Comparison of ENCODE assay signal across 28 cellular contexts in genomic region chr18:6396843-6397242, GRCh38. TPM values are rescaled to one million over a fixed set of nuclear protein-coding genes. Genes with fewer than 3 reads are reported as not detected.
DNase-seq lines count a peak whose midpoint lies in the region; ATAC-seq, FAIRE-seq and TF ChIP-seq lines count a peak whose summit lies in the region.
"Had no signal": no experiment of that assay in that cellular context is flagged by ENCODE, and none has a peak within 500 bp of the region (broad histone marks: within the 10 kb centered on the region; RNA-seq: fewer than 3 reads in every experiment).

No MANE protein-coding gene starts in this region.

- no peak for TF ChIP-seq POLR2A in A549 (IDR thresholded peaks at IDR 0.05; ENCODE audit: low read length)
- no peak for TF ChIP-seq POLR2A in K562 (conservative IDR thresholded peaks at IDR 0.05)

- H3K27ac ChIP-seq in A549, result no peak overlapping the region
- H3K27ac ChIP-seq in OCI-LY1 (ENCODE audit: low read depth, low read length, poor library complexity, severe bottlenecking), result peak overlapping the region; percentile 95
- no peak overlapping the region for H3K27ac ChIP-seq in K562 (ENCODE audit: extremely low read depth, low read depth, low read length)
- H3K27ac ChIP-seq: 22Rv1, BLaER1 had no signal

- ATAC-seq in A549, result no peak
- no peak for ATAC-seq in K562
- ATAC-seq: GM12878 had no signal

- TF ChIP-seq RAD21 in A549 (conservative IDR thresholded peaks at IDR 0.05 in 1 of 2, IDR thresholded peaks at IDR 0.05 in 1 of 2) (no peak), K562 (CRISPR knock-in tag; conservative IDR thresholded peaks at IDR 0.05 in 1 of 2, IDR thresholded peaks at IDR 0.05 in 1 of 2) (no peak)

- no peaks in the 10 kb centered on the region for H3F3A ChIP-seq in OCI-LY1 (ENCODE audit: insufficient read depth, low read length)

- CTCF ChIA-PET in A549 (lab: Yijun Ruan, JAX) (no interaction called here), K562 (lab: Yijun Ruan, JAX; ENCODE audit: low intra/inter-chr PET ratio) (no interaction called here)

- no peaks in the 10 kb centered on the region for H3K27me3 ChIP-seq in OCI-LY1 (ENCODE audit: insufficient read depth, low read length)
- H3K27me3 ChIP-seq in K562 (ENCODE audit: control insufficient read depth in 2 of 2, insufficient read depth in 2 of 2, low read length in 2 of 2), result no peaks in the 10 kb centered on the region
- H3K27me3 ChIP-seq: BE2C, BLaER1 had no signal

- no peaks in the 10 kb centered on the region for H4K20me1 ChIP-seq in OCI-LY1 (ENCODE audit: insufficient read depth, low read length)
- H4K20me1 ChIP-seq in K562 (replicated peaks; ENCODE audit: control insufficient read depth, insufficient read depth, low read length), result no peaks in the 10 kb centered on the region

- DNase-seq in NCI-H510A treated with DMSO at 0.1 percent for 48 hours (lab: John Stamatoyannopoulos, UW), result peak; percentile 51
- no peak for DNase-seq in NCI-H510A (lab: John Stamatoyannopoulos, UW)
- no peak for DNase-seq in A549 (ENCODE audit: low read depth in 1 of 2, low spot score in 1 of 2)
- no peak for DNase-seq in K562 (ENCODE audit: extremely low read depth in 1 of 4, low spot score in 3 of 4)
- no peak for DNase-seq in activated CD4-positive, alpha-beta T cell treated with anti-CD3 and anti-CD28 coated beads, Interleukin-2, amount 50 U/mL, for 4 hours
- DNase-seq in NCI-H128 (lab: John Stamatoyannopoulos, UW; ENCODE audit: unreplicated experiment), result no peak
- DNase-seq: ACHN; BE2C; C1 segment of cervical spinal cord; CD4-positive, alpha-beta memory T cell; CD4-positive, CD25-positive, alpha-beta regulatory T cell; CD8-positive, alpha-beta memory T cell; COR-L47; DMS 273 treated with DMSO at 0.1 percent for 48 hours; DMS153; DMS53; DND-41; EL; GDM1 had no signal

- no peak overlapping the region for H3K4me3 ChIP-seq in A549
- no peak overlapping the region for H3K4me3 ChIP-seq in OCI-LY1 (ENCODE audit: low read depth, low read length, poor library complexity, severe bottlenecking)
- no peak overlapping the region for H3K4me3 ChIP-seq in K562
- H3K4me3 ChIP-seq: BLaER1, GM12878 had no signal

- no peaks in the 10 kb centered on the region for H3K9me1 ChIP-seq in K562 (ENCODE audit: control insufficient read depth, insufficient read depth, low read length)

- H3K4me2 ChIP-seq in A549 (no peak overlapping the region), OCI-LY1 (ENCODE audit: low read length) (no peak overlapping the region; the same call in 1 of the 2 replicates), K562 (ENCODE audit: insufficient read depth, low read length) (no peak overlapping the region)

- no peak overlapping the region for H2AFZ ChIP-seq in OCI-LY1 (ENCODE audit: low read length)
- no peak overlapping the region for H2AFZ ChIP-seq in K562 (ENCODE audit: low read depth, low read length)

- in situ Hi-C loops in K562 (cut with MboI), result no loop called here

- no peaks in the 10 kb centered on the region for H3K9me2 ChIP-seq in OCI-LY1 (ENCODE audit: low read depth, low read length)

- intact Hi-C loops in K562 (cut with micrococcal nuclease), result no loop called here

- TF ChIP-seq EP300 in A549 (IDR thresholded peaks at IDR 0.05) (no peak), K562 (IDR thresholded peaks at IDR 0.05; ENCODE audit: low read length) (no peak)

- FAIRE-seq in A549 (lab: Jason Lieb, UNC) (no peak), K562 (lab: Jason Lieb, UNC) (no peak)
- FAIRE-seq: GM12878, GM12892, GM18507 had no signal

- no peaks in the 10 kb centered on the region for H3K79me2 ChIP-seq in OCI-LY1 (ENCODE audit: insufficient read depth, low read length)
- no peaks in the 10 kb centered on the region for H3K79me2 ChIP-seq in K562 (ENCODE audit: control insufficient read depth, insufficient read depth, low read length)

- TF ChIP-seq CTCF in A549 (IDR thresholded peaks at IDR 0.05), result no peak
- no peak for TF ChIP-seq CTCF in OCI-LY1 (IDR thresholded peaks at IDR 0.05; ENCODE audit: low read length)
- no peak for TF ChIP-seq CTCF in K562 (IDR thresholded peaks at IDR 0.05 in 2 of 3, conservative IDR thresholded peaks at IDR 0.05 in 1 of 3; ENCODE audit: insufficient read depth in 2 of 3, low read depth in 1 of 3, low read length in 3 of 3)

- H3K4me1 ChIP-seq in A549 (no peaks in the 10 kb centered on the region), OCI-LY1 (ENCODE audit: insufficient read depth, low read length, severe bottlenecking) (peaks cover 65% of the 10 kb centered on the region), K562 (replicated peaks in 1 of 2; ENCODE audit: control insufficient read depth in 2 of 2, insufficient read depth in 2 of 2, low read length in 2 of 2) (no peaks in the 10 kb centered on the region)
- H3K4me1 ChIP-seq: BE2C had no signal

- H3K9me3 ChIP-seq in A549 (no peaks in the 10 kb centered on the region), OCI-LY1 (ENCODE audit: low read length) (no peaks in the 10 kb centered on the region), K562 (replicated peaks; ENCODE audit: control insufficient read depth, insufficient read depth, low read depth, low read length) (no peaks in the 10 kb centered on the region; the same call in 1 of the 2 replicates)
- H3K9me3 ChIP-seq: BE2C had no signal

- POLR2A ChIA-PET in A549 (lab: Yijun Ruan, JAX) (no interaction called here), K562 (lab: Yijun Ruan, JAX) (no interaction called here)

- BruUV-seq in K562 (replicated peaks; lab: Mats Ljungman, UMichigan), result no TSS peak

- H3K9ac ChIP-seq in OCI-LY1 (ENCODE audit: low read length), result peak overlapping the region; percentile 17; the same call in 1 of the 2 replicates
- no peak overlapping the region for H3K9ac ChIP-seq in K562 (ENCODE audit: insufficient read depth in 1 of 2, low read depth in 2 of 2, low read length in 2 of 2)
- H3K9ac ChIP-seq: BLaER1 had no signal

- WGBS in A549 (ENCODE audit: missing lambda C conversion rate), result 32% methylated on average over 5 of the region's 5 CpGs
- 0% methylated on average over 5 of the region's 5 CpGs for WGBS in K562 (ENCODE audit: insufficient coverage, low coverage, missing lambda C conversion rate)

- no peaks in the 10 kb centered on the region for H3K36me3 ChIP-seq in OCI-LY1 (ENCODE audit: insufficient read depth, low read length)
- no peaks in the 10 kb centered on the region for H3K36me3 ChIP-seq in K562 (ENCODE audit: control insufficient read depth, insufficient read depth, low read length)
- H3K36me3 ChIP-seq: BE2C, BLaER1 had no signal

TF ChIP-seq in A549, 52 proteins besides CTCF, POLR2A, EP300 and RAD21 (continues in another document):
- no peak for TF ChIP-seq EHF (CRISPR knock-in tag; IDR thresholded peaks at IDR 0.05)

TF ChIP-seq in K562, 482 proteins besides CTCF, POLR2A, EP300 and RAD21:
- TF ChIP-seq MAFG (tag; conservative IDR thresholded peaks at IDR 0.05) (peak; percentile 39; the same call in 1 of the 2 replicates), NFIC (IDR thresholded peaks at IDR 0.05) (no peak), C11orf30 (IDR thresholded peaks at IDR 0.05; ENCODE audit: low read depth) (peak; percentile 48; the same call in 1 of the 2 replicates), ZNF316 (IDR thresholded peaks at IDR 0.05) (peak; percentile 60; the same call in 1 of the 2 replicates)

RNA-seq across cellular contexts. Expression of gene L3MBTL4, which starts 17.9 kb away (rescaled TPM):
- polyA plus RNA-seq in A549 (2011; rRNA removed), result 0.06 TPM in 1 of 2 replicates, not detected in the other
- not detected in 2 replicates for polyA plus RNA-seq in A549 (2012; cell fraction: cytosol; rRNA removed)
- polyA plus RNA-seq in A549 (2012; cell fraction: nucleus; rRNA removed), result not detected in 2 replicates
- 0.03 TPM in 1 of 3 replicates, not detected in the others for polyA plus RNA-seq in A549 (2017; fragmentation: RNase III; extraction: RNeasy Plus Mini Kit Qiagen cat#74134 plus additional on column Dnase treatment)
- not detected in 2 replicates for polyA minus RNA-seq in A549 (2011; rRNA and poly(A)+ RNA removed)
- total RNA-seq in K562 (2011; cell fraction: chromatin; rRNA removed; ENCODE audit: low replicate concordance), result not detected in 2 replicates
- total RNA-seq in K562 (2011; cell fraction: nucleolus; rRNA removed), result not detected in 2 replicates
- total RNA-seq in K562 (2011; cell fraction: nucleoplasm; rRNA removed), result not detected in 2 replicates
- not detected in 2 replicates for total RNA-seq in K562 (2014; rRNA removed)
- not detected in 2 replicates for total RNA-seq in K562 (2014; rRNA removed; fragmentation: Illumina TruSeq; extraction: Trizol)
- not detected in 2 replicates for total RNA-seq in K562 (2015; rRNA removed; fragmentation: Illumina TruSeq; extraction: Trizol)
- not detected in 2 replicates for total RNA-seq in K562 (2021)
- polyA plus RNA-seq in K562 (2011; rRNA removed), result not detected in 2 replicates
- polyA plus RNA-seq in K562 (2011; cell fraction: cytosol; rRNA removed), result not detected in 2 replicates
- not detected in 2 replicates for polyA plus RNA-seq in K562 (2011; cell fraction: nucleus; rRNA removed)
- polyA plus RNA-seq in K562 (2012), result 0.01 TPM in 1 of 2 replicates, not detected in the other
- not detected in 2 replicates for polyA plus RNA-seq in K562 (2014; fragmentation: Illumina TruSeq; extraction: Trizol)
- polyA plus RNA-seq in K562 (2014; fragmentation: Nextera tagmentation; extraction: Ambion mirVana), result not detected
- polyA plus RNA-seq in K562 (2014; rRNA removed), result not detected in 2 replicates
- polyA minus RNA-seq in K562 (2011; rRNA and poly(A)+ RNA removed), result not detected in 2 replicates
- not detected in 2 replicates for polyA minus RNA-seq in K562 (2011; cell fraction: cytosol; rRNA and poly(A)+ RNA removed)
- not detected in 2 replicates for polyA minus RNA-seq in K562 (2011; cell fraction: nucleus; rRNA and poly(A)+ RNA removed)
- total RNA-seq: A172, A673, G401 had no signal
- polyA plus RNA-seq: CD4-positive, alpha-beta memory T cell; CD4-positive, CD25-positive, alpha-beta regulatory T cell had no signal
